ENCODE assay signal across 21 cellular contexts in genomic region chr7:155333346-155334234, GRCh38. TPM values are rescaled to one million over a fixed set of nuclear protein-coding genes. Genes with fewer than 3 reads are reported as not detected.
DNase-seq lines count a peak whose midpoint lies in the region; TF ChIP-seq lines count a peak whose summit lies in the region.
"Had no signal": no experiment of that assay in that cellular context is flagged by ENCODE, and none has a peak within 500 bp of the region (broad histone marks: within the 10 kb centered on the region; RNA-seq: fewer than 3 reads in every experiment).

No MANE protein-coding gene starts in this region.

- intact Hi-C loops in breast epithelium (cut with DNase I; ENCODE audit: low total_unique reads) = no loop called here

- no peaks in the 10 kb centered on the region for H3K9me2 ChIP-seq in SK-N-SH

- H3K9me3 ChIP-seq in BLaER1 = no peaks in the 10 kb centered on the region
- H3K9me3 ChIP-seq in SK-N-SH = no peaks in the 10 kb centered on the region
- H3K9me3 ChIP-seq in breast epithelium = peaks cover 0 to 5% of the 10 kb centered on the region in 2 donors
- H3K9me3 ChIP-seq: heart right ventricle, prostate gland, transverse colon had no signal

- no peak overlapping the region for H3K4me3 ChIP-seq in BLaER1
- H3K4me3 ChIP-seq in SK-N-SH (ENCODE audit: low read depth in 2 of 2, low read length in 1 of 2) = no peak overlapping the region
- no peak overlapping the region for H3K4me3 ChIP-seq in breast epithelium
- H3K4me3 ChIP-seq: heart right ventricle, prostate gland, transverse colon had no signal

- H4K20me1 ChIP-seq in BLaER1 (0 out of 2 replicates have a peak, but pooled peaks cover 4% of the 10 kb centered on the region), SK-N-SH (ENCODE audit: insufficient read depth) (no peaks in the 10 kb centered on the region)

- H3K27ac ChIP-seq in BLaER1 (no peak overlapping the region), SK-N-SH (ENCODE audit: low read depth in 2 of 2, low read length in 1 of 2) (no peak overlapping the region), breast epithelium (no peak overlapping the region)
- H3K27ac ChIP-seq: heart right ventricle, prostate gland, transverse colon had no signal

- H3K9ac ChIP-seq in BLaER1 (no peak overlapping the region), SK-N-SH (no peak overlapping the region)

- DNase-seq in COLO668 (lab: John Stamatoyannopoulos, UW; ENCODE audit: unreplicated experiment) (peak; percentile 53), NCI-H2029 (lab: John Stamatoyannopoulos, UW) (peak; percentile 42), SK-N-SH (no peak), breast epithelium (ENCODE audit: low spot score in 2 of 2) (no peak), NCI-H345 (lab: John Stamatoyannopoulos, UW) (no peak)
- no peak for DNase-seq in activated naive CD4-positive, alpha-beta T cell (lab: John Stamatoyannopoulos, UW)
- DNase-seq: activated CD4-positive, alpha-beta T cell treated with anti-CD3 and anti-CD28 coated beads for 48 hours; activated naive CD4-positive, alpha-beta T cell treated with anti-CD3 and anti-CD28 coated beads for 36 hours; activated T-cell treated with anti-CD3 and anti-CD28 coated beads, Interleukin-2, amount 50 U/mL, for 48 hours; CD4-positive, alpha-beta memory T cell; effector CD4-positive, alpha-beta T cell; erythroblast; heart right ventricle; mammary epithelial cell; NCI-H1105; NCI-H2227 treated with DMSO at 0.1 percent for 48 hours; stimulated activated CD4-positive, alpha-beta T cell treated with anti-CD3 and anti-CD28 coated beads, Interleukin-15, amount 100 ng/mL, for 24 hours; T-helper 17 cell; transverse colon had no signal

- no peak for TF ChIP-seq RAD21 in SK-N-SH (IDR thresholded peaks at IDR 0.05; ENCODE audit: low read length)

- WGBS in SK-N-SH (ENCODE audit: low lambda C conversion rate) = 41% methylated on average over 23 of the region's 23 CpGs

- TF ChIP-seq EP300 in SK-N-SH (IDR thresholded peaks at IDR 0.05; ENCODE audit: borderline replicate concordance in 1 of 2, low read depth in 1 of 2, low read length in 1 of 2) = no peak

- H3K4me1 ChIP-seq in BLaER1 = peaks cover 17% of the 10 kb centered on the region
- H3K4me1 ChIP-seq in SK-N-SH (ENCODE audit: control insufficient read depth in 1 of 2, insufficient read depth in 2 of 2, low read depth in 1 of 2, low read length in 1 of 2) = no peaks in the 10 kb centered on the region; a peak in 1 of 4 replicates
- no peaks in the 10 kb centered on the region for H3K4me1 ChIP-seq in breast epithelium
- H3K4me1 ChIP-seq: heart right ventricle, prostate gland, transverse colon had no signal

- H3F3A ChIP-seq in SK-N-SH (replicated peaks; ENCODE audit: insufficient read depth) = no peaks in the 10 kb centered on the region

- CTCF ChIA-PET in SK-N-SH (lab: Yijun Ruan, JAX) = interaction anchor here (1.4 to 3.7 kb wide), 3 partner anchors 11 to 420 kb away, joined by 5 to 40 read pairs (median 7); no protein-coding TSS in a partner anchor

- POLR2A ChIA-PET in SK-N-SH (lab: Yijun Ruan, JAX) = no interaction called here

- no peak for TF ChIP-seq CTCF in SK-N-SH (IDR thresholded peaks at IDR 0.05)
- no peak for TF ChIP-seq CTCF in breast epithelium (IDR thresholded peaks at IDR 0.05)

- no peak overlapping the region for H2AFZ ChIP-seq in SK-N-SH (ENCODE audit: low read depth)

- no peaks in the 10 kb centered on the region for H3K79me2 ChIP-seq in SK-N-SH (ENCODE audit: insufficient read depth)

- H3K4me2 ChIP-seq in BLaER1 = peak overlapping the region; percentile 21
- no peak overlapping the region for H3K4me2 ChIP-seq in SK-N-SH

- no peak for TF ChIP-seq POLR2A in breast epithelium (IDR thresholded peaks at IDR 0.05)

- no peaks in the 10 kb centered on the region for H3K36me3 ChIP-seq in BLaER1
- no peaks in the 10 kb centered on the region for H3K36me3 ChIP-seq in SK-N-SH (replicated peaks in 1 of 2; ENCODE audit: control insufficient read depth in 1 of 2, insufficient read depth in 2 of 2, low read length in 1 of 2)
- no peaks in the 10 kb centered on the region for H3K36me3 ChIP-seq in breast epithelium
- H3K36me3 ChIP-seq: heart right ventricle, prostate gland, transverse colon had no signal

- no peaks in the 10 kb centered on the region for H3K27me3 ChIP-seq in BLaER1
- no peaks in the 10 kb centered on the region; the same call in 1 of the 2 replicates for H3K27me3 ChIP-seq in SK-N-SH (ENCODE audit: insufficient read depth)
- peaks cover 0 to 19% of the 10 kb centered on the region in 2 donors for H3K27me3 ChIP-seq in breast epithelium

TF ChIP-seq in SK-N-SH, 30 proteins besides CTCF, POLR2A, EP300 and RAD21:
- TF ChIP-seq GATA2 (CRISPR knock-in tag; IDR thresholded peaks at IDR 0.05) (peak; percentile 56; the same call in 1 of the 2 replicates), USF1 (IDR thresholded peaks at IDR 0.05; ENCODE audit: borderline replicate concordance, low read depth) (no peak), RXRA (IDR thresholded peaks at IDR 0.05; ENCODE audit: borderline replicate concordance, low read depth) (no peak)

RNA-seq across cellular contexts. Expression of gene INSIG1, which starts 35.9 kb away (rescaled TPM):
- 6.4 and 6.6 TPM in 2 replicates for polyA plus RNA-seq in SK-N-SH (2012; rRNA removed)
- 7.3 and 7.9 TPM in 2 replicates for polyA plus RNA-seq in SK-N-SH (2012; cell fraction: cytosol; rRNA removed)
- 5.3 and 6.0 TPM in 2 replicates for polyA plus RNA-seq in SK-N-SH (2012; cell fraction: nucleus; rRNA removed)
- total RNA-seq in breast epithelium = 10 to 100 TPM; 37.0 to 89.6 (median 66.0) TPM

Comparison
In these comparisons a context has a peak if more than half of its experiments do, and no peak if none do; other contexts are left out.
1. DNase-seq: peak in COLO668 (single experiment) and NCI-H2029 (single experiment); none in SK-N-SH (single experiment), breast epithelium (0 of 2), NCI-H345 (single experiment) and activated naive CD4-positive, alpha-beta T cell (0 of 4).